In genomic region chr5:72816297-72817075, GRCh38 we compare ENCODE assay signal across 1 cellular context.
A peak's percentile ranks its signal among the peaks of the same experiment; 100 is the strongest.
TF ChIP-seq lines count a peak whose summit lies in the region.

Gene TNPO1 (plus strand): TSS chr5:72816661. CDS start chr5:72816738, 77 bp downstream.

TF ChIP-seq in HepG2, 621 proteins besides CTCF, POLR2A, EP300 and RAD21 (continued from another document and continues in another):
- TF ChIP-seq BCLAF1 (IDR thresholded peaks at IDR 0.05) (no peak), PHF8 (CRISPR knock-in tag; IDR thresholded peaks at IDR 0.05) (peak; percentile 86), SMARCC2 (IDR thresholded peaks at IDR 0.05) (no peak), ISX (CRISPR knock-in tag; conservative IDR thresholded peaks at IDR 0.05) (no peak), TOPORS (CRISPR knock-in tag; IDR thresholded peaks at IDR 0.05) (peak; percentile 77; the same call in 1 of the 2 replicates), RBM39 (IDR thresholded peaks at IDR 0.05; ENCODE audit: low read depth, low read length, poor library complexity, severe bottlenecking) (peak; percentile 85), ZNF292 (CRISPR knock-in tag; IDR thresholded peaks at IDR 0.05; ENCODE audit: borderline replicate concordance, low read depth) (peak; percentile 61; the same call in 1 of the 2 replicates), LRRFIP1 (CRISPR knock-in tag; conservative IDR thresholded peaks at IDR 0.05) (no peak), ZMAT3 (CRISPR knock-in tag; conservative IDR thresholded peaks at IDR 0.05) (peak; percentile 73; the same call in 1 of the 2 replicates), MIXL1 (CRISPR knock-in tag; IDR thresholded peaks at IDR 0.05) (no peak), ZNF670 (CRISPR knock-in tag; IDR thresholded peaks at IDR 0.05; ENCODE audit: borderline replicate concordance) (0 out of 2 replicates have a peak, but pooled peaks have one; percentile 46), THYN1 (CRISPR knock-in tag; IDR thresholded peaks at IDR 0.05; ENCODE audit: borderline replicate concordance, low read depth) (no peak), KAT7 (CRISPR knock-in tag; IDR thresholded peaks at IDR 0.05; ENCODE audit: borderline replicate concordance) (peak; percentile 78; the same call in 1 of the 2 replicates), SRF (IDR thresholded peaks at IDR 0.05; ENCODE audit: low read depth, low read length) (no peak), PLRG1 (conservative IDR thresholded peaks at IDR 0.05) (no peak), ZBTB14 (CRISPR knock-in tag; IDR thresholded peaks at IDR 0.05) (peak; percentile 44), ZSCAN29 (CRISPR knock-in tag; conservative IDR thresholded peaks at IDR 0.05) (no peak), IKZF1 (IDR thresholded peaks at IDR 0.05) (no peak), AKAP8 (CRISPR knock-in tag; IDR thresholded peaks at IDR 0.05) (no peak), IRF2 (CRISPR knock-in tag; IDR thresholded peaks at IDR 0.05) (no peak), ZNF142 (CRISPR knock-in tag; IDR thresholded peaks at IDR 0.05) (peak; percentile 63; the same call in 1 of the 2 replicates), TERF1 (CRISPR knock-in tag; IDR thresholded peaks at IDR 0.05) (no peak), ZBTB37 (CRISPR knock-in tag; IDR thresholded peaks at IDR 0.05) (no peak), NAIF1 (CRISPR knock-in tag; IDR thresholded peaks at IDR 0.05; ENCODE audit: borderline replicate concordance) (peak; percentile 83; the same call in 1 of the 2 replicates), ZNF839 (CRISPR knock-in tag; IDR thresholded peaks at IDR 0.05; ENCODE audit: borderline replicate concordance) (peak; percentile 48; the same call in 1 of the 2 replicates)
- TF ChIP-seq, protein P1, sequence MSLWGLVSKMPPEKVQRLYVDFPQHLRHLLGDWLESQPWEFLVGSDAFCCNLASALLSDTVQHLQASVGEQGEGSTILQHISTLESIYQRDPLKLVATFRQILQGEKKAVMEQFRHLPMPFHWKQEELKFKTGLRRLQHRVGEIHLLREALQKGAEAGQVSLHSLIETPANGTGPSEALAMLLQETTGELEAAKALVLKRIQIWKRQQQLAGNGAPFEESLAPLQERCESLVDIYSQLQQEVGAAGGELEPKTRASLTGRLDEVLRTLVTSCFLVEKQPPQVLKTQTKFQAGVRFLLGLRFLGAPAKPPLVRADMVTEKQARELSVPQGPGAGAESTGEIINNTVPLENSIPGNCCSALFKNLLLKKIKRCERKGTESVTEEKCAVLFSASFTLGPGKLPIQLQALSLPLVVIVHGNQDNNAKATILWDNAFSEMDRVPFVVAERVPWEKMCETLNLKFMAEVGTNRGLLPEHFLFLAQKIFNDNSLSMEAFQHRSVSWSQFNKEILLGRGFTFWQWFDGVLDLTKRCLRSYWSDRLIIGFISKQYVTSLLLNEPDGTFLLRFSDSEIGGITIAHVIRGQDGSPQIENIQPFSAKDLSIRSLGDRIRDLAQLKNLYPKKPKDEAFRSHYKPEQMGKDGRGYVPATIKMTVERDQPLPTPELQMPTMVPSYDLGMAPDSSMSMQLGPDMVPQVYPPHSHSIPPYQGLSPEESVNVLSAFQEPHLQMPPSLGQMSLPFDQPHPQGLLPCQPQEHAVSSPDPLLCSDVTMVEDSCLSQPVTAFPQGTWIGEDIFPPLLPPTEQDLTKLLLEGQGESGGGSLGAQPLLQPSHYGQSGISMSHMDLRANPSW (CRISPR knock-in tag; IDR thresholded peaks at IDR 0.05; ENCODE audit: borderline replicate concordance) = no peak; the same call in 1 of the 2 replicates
- TF ChIP-seq, protein P2, sequence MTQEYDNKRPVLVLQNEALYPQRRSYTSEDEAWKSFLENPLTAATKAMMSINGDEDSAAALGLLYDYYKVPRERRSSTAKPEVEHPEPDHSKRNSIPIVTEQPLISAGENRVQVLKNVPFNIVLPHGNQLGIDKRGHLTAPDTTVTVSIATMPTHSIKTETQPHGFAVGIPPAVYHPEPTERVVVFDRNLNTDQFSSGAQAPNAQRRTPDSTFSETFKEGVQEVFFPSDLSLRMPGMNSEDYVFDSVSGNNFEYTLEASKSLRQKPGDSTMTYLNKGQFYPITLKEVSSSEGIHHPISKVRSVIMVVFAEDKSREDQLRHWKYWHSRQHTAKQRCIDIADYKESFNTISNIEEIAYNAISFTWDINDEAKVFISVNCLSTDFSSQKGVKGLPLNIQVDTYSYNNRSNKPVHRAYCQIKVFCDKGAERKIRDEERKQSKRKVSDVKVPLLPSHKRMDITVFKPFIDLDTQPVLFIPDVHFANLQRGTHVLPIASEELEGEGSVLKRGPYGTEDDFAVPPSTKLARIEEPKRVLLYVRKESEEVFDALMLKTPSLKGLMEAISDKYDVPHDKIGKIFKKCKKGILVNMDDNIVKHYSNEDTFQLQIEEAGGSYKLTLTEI (CRISPR knock-in tag; conservative IDR thresholded peaks at IDR 0.05) = no peak
- TF ChIP-seq, protein P3, sequence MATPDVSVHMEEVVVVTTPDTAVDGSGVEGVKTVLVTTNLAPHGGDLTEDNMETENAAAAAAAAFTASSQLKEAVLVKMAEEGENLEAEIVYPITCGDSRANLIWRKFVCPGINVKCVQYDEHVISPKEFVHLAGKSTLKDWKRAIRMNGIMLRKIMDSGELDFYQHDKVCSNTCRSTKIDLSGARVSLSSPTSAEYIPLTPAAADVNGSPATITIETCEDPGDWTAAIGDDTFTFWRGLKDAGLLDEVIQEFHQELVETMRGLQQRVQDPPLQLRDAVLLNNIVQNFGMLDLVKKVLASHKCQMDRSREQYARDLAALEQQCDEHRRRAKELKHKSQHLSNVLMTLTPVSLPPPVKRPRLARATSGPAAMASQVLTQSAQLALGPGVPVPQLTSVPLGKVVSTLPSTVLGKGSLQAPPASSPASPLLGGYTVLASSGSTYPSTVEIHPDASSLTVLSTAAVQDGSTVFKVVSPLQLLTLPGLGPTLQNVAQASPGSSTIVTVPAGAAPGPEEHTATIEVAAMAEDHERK (CRISPR knock-in tag; IDR thresholded peaks at IDR 0.05; ENCODE audit: low read depth) = no peak
- TF ChIP-seq, protein P4, sequence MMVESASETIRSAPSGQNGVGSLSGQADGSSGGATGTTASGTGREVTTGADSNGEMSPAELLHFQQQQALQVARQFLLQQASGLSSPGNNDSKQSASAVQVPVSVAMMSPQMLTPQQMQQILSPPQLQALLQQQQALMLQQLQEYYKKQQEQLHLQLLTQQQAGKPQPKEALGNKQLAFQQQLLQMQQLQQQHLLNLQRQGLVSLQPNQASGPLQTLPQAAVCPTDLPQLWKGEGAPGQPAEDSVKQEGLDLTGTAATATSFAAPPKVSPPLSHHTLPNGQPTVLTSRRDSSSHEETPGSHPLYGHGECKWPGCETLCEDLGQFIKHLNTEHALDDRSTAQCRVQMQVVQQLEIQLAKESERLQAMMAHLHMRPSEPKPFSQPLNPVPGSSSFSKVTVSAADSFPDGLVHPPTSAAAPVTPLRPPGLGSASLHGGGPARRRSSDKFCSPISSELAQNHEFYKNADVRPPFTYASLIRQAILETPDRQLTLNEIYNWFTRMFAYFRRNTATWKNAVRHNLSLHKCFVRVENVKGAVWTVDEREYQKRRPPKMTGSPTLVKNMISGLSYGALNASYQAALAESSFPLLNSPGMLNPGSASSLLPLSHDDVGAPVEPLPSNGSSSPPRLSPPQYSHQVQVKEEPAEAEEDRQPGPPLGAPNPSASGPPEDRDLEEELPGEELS (CRISPR knock-in tag; IDR thresholded peaks at IDR 0.05) = 0 out of 2 replicates have a peak, but pooled peaks have one; percentile 16
